ENCODE assay signal across 9 cellular contexts in genomic region chr3:188284455-188285212, GRCh38.
DNase-seq lines count a peak whose midpoint lies in the region; ATAC-seq and TF ChIP-seq lines count a peak whose summit lies in the region.
"Had no signal": no experiment of that assay in that cellular context is flagged by ENCODE, and none has a peak within 500 bp of the region (broad histone marks: within the 10 kb centered on the region; RNA-seq: fewer than 3 reads in every experiment).

No MANE protein-coding gene starts in this region.

- H3K27me3 Mint-ChIP-seq in activated CD8-positive, alpha-beta T cell treated with anti-CD3 and anti-CD28 coated beads for 36 hours = no peaks in the 10 kb centered on the region

- peak; percentile 74 for DNase-seq in activated CD8-positive, alpha-beta T cell treated with anti-CD3 and anti-CD28 coated beads for 36 hours
- DNase-seq in fibroblast of lung (ENCODE audit: low read depth in 2 of 2) (peak in 1 of 2 donors; percentile 54), GM03348 (ENCODE audit: low spot score) (no peak), RWPE1 (ENCODE audit: low spot score) (no peak), OCI-M2 (lab: John Stamatoyannopoulos, UW; ENCODE audit: unreplicated experiment) (no peak), HuH-7 (ENCODE audit: low spot score) (no peak)
- DNase-seq in stimulated activated CD4-positive, alpha-beta T cell treated with anti-CD3 and anti-CD28 coated beads, Interleukin-4, amount 100 ng/mL, for 4 hours = peak; percentile 11 to 39
- DNase-seq: amniotic stem cell had no signal

- no peak overlapping the region for H2AFZ ChIP-seq in fibroblast of lung (ENCODE audit: low read length)

- no peak overlapping the region for H3K4me2 ChIP-seq in fibroblast of lung (ENCODE audit: extremely low read depth, insufficient read depth, low read length)

- H4K20me1 ChIP-seq in fibroblast of lung (ENCODE audit: control insufficient read depth, extremely low read depth, insufficient read depth, low read length) = no peaks in the 10 kb centered on the region

- POLR2A ChIA-PET in activated CD8-positive, alpha-beta T cell treated with anti-CD3 and anti-CD28 coated beads for 36 hours (lab: Charles Lee) = interaction anchor here (0.9 to 2.5 kb wide), 15 partner anchors 10 to 541 kb away, joined by 3 to 11 read pairs (median 4); partner anchors contain the start of genes BCL6 and LPP
- POLR2A ChIA-PET in RWPE1 (lab: Yijun Ruan, JAX; ENCODE audit: low non-redundant PET) = no interaction called here

- no peaks in the 10 kb centered on the region for H3K9me3 ChIP-seq in fibroblast of lung (ENCODE audit: control insufficient read depth, insufficient read depth, low read depth, low read length)

- CTCF ChIA-PET in activated CD8-positive, alpha-beta T cell treated with anti-CD3 and anti-CD28 coated beads for 36 hours (lab: Charles Lee) = interaction anchor here (0.7 to 7.3 kb wide), 13 partner anchors 12 to 670 kb away, joined by 3 to 59 read pairs (median 4); no protein-coding TSS in a partner anchor
- CTCF ChIA-PET in RWPE1 (lab: Yijun Ruan, JAX) = interaction anchor here (0.7 kb wide), 1 partner anchor 545 kb away, joined by 3 read pairs; no protein-coding TSS in a partner anchor

- H3K27ac ChIP-seq in fibroblast of lung (ENCODE audit: insufficient read depth, low read length) = peak overlapping the region; percentile 90
- no peak overlapping the region for H3K27ac ChIP-seq in RWPE1

- peak overlapping the region; percentile 7 for H3K4me3 Mint-ChIP-seq in activated CD8-positive, alpha-beta T cell treated with anti-CD3 and anti-CD28 coated beads for 36 hours

- ATAC-seq in HG02884 (IDR thresholded peaks at IDR 0.05; ENCODE audit: unreplicated experiment) = peak; percentile 52
- ATAC-seq in activated CD8-positive, alpha-beta T cell treated with anti-CD3 and anti-CD28 coated beads for 36 hours = peak; percentile 93

- H3K79me2 ChIP-seq in fibroblast of lung (ENCODE audit: control insufficient read depth, insufficient read depth, low read length) = peaks cover 49% of the 10 kb centered on the region

- intact Hi-C loops in activated CD8-positive, alpha-beta T cell treated with anti-CD3 and anti-CD28 coated beads for 36 hours (cut with micrococcal nuclease) = loop anchor here (2.0 to 10.0 kb wide), 2 partner anchors 14 to 540 kb away; partner anchors contain the start of gene BCL6

- H3K36me3 ChIP-seq in fibroblast of lung (ENCODE audit: control insufficient read depth, insufficient read depth, low read length) = no peaks in the 10 kb centered on the region

- no peaks in the 10 kb centered on the region for H3K27me3 ChIP-seq in fibroblast of lung (ENCODE audit: control insufficient read depth, insufficient read depth, low read length)

- no peaks in the 10 kb centered on the region for H3K9me3 Mint-ChIP-seq in activated CD8-positive, alpha-beta T cell treated with anti-CD3 and anti-CD28 coated beads for 36 hours

- H3K36me3 Mint-ChIP-seq in activated CD8-positive, alpha-beta T cell treated with anti-CD3 and anti-CD28 coated beads for 36 hours (ENCODE audit: low read depth) = no peaks in the 10 kb centered on the region

- H3K4me1 Mint-ChIP-seq in activated CD8-positive, alpha-beta T cell treated with anti-CD3 and anti-CD28 coated beads for 36 hours (ENCODE audit: low read depth) = peaks cover 50% of the 10 kb centered on the region

- peak overlapping the region; percentile 86 for H3K27ac Mint-ChIP-seq in activated CD8-positive, alpha-beta T cell treated with anti-CD3 and anti-CD28 coated beads for 36 hours

- H3K4me1 ChIP-seq in fibroblast of lung (ENCODE audit: control insufficient read depth, extremely low read depth, insufficient read depth, low read length) = peaks cover 23% of the 10 kb centered on the region

- no peak for TF ChIP-seq CTCF in activated CD8-positive, alpha-beta T cell treated with anti-CD3 and anti-CD28 coated beads for 36 hours (IDR thresholded peaks at IDR 0.05)
- no peak for TF ChIP-seq CTCF in fibroblast of lung (conservative IDR thresholded peaks at IDR 0.05 in 1 of 2, IDR thresholded peaks at IDR 0.05 in 1 of 2; ENCODE audit: low read depth in 1 of 2, low read length in 2 of 2)
- no peak for TF ChIP-seq CTCF in RWPE1 (conservative IDR thresholded peaks at IDR 0.05; ENCODE audit: low read depth)

- H3K4me3 ChIP-seq in fibroblast of lung (replicated peaks in 1 of 4; ENCODE audit: control extremely low read depth in 1 of 4, insufficient read depth in 1 of 4, low read depth in 3 of 4, low read length in 4 of 4) = no peak overlapping the region

- H3K9ac ChIP-seq in fibroblast of lung (ENCODE audit: insufficient read depth, low read length) = no peak overlapping the region

Comparison
In these comparisons a context has a peak if more than half of its experiments do, and no peak if none do; other contexts are left out.
1. DNase-seq: peak in activated CD8-positive, alpha-beta T cell treated with anti-CD3 and anti-CD28 coated beads for 36 hours (single experiment) and stimulated activated CD4-positive, alpha-beta T cell treated with anti-CD3 and anti-CD28 coated beads, Interleukin-4, amount 100 ng/mL, for 4 hours (2 of 2); none in GM03348 (single experiment), RWPE1 (single experiment), OCI-M2 (single experiment) and HuH-7 (single experiment).